ENCODE assay signal across 24 cellular contexts in genomic region chr11:20032577-20033265, GRCh38.
A peak's percentile ranks its signal among the peaks of the same experiment; 100 is the strongest.
DNase-seq lines count a peak whose midpoint lies in the region; ATAC-seq and TF ChIP-seq lines count a peak whose summit lies in the region.
"Had no signal": no experiment of that assay in that cellular context is flagged by ENCODE, and none has a peak within 500 bp of the region (broad histone marks: within the 10 kb centered on the region; RNA-seq: fewer than 3 reads in every experiment).

No MANE protein-coding gene starts in this region.

- H3K4me3 ChIP-seq in brain microvascular endothelial cell (ENCODE audit: low read depth, low read length) (no peak overlapping the region), hepatocyte (no peak overlapping the region), BE2C (ENCODE audit: low read depth, low read length) (no peak overlapping the region)
- H3K4me3 ChIP-seq: esophagus squamous epithelium, upper lobe of right lung had no signal

- H4K20me1 ChIP-seq in hepatocyte (ENCODE audit: insufficient read depth, poor library complexity, severe bottlenecking): no peaks in the 10 kb centered on the region

- no peaks in the 10 kb centered on the region for H3K36me3 ChIP-seq in brain microvascular endothelial cell (replicated peaks)
- no peaks in the 10 kb centered on the region for H3K36me3 ChIP-seq in hepatocyte (replicated peaks; ENCODE audit: insufficient read depth, low read depth)
- H3K36me3 ChIP-seq in BE2C: no peaks in the 10 kb centered on the region
- H3K36me3 ChIP-seq: upper lobe of right lung had no signal

- H3K4me1 ChIP-seq in hepatocyte (ENCODE audit: insufficient read depth): peaks cover 50% of the 10 kb centered on the region
- H3K4me1 ChIP-seq in BE2C: no peaks in the 10 kb centered on the region
- H3K4me1 ChIP-seq: upper lobe of right lung had no signal

- no peaks in the 10 kb centered on the region for H3K9me2 ChIP-seq in hepatocyte (replicated peaks; ENCODE audit: insufficient read depth)

- in situ Hi-C loops in brain microvascular endothelial cell (cut with HindIII; ENCODE audit: low pct_ligation_motif_present, low sequenced_read_pairs): no loop called here

- TF ChIP-seq CTCF in brain microvascular endothelial cell (IDR thresholded peaks at IDR 0.05; ENCODE audit: low read depth, low read length, missing control alignments) (no peak), hepatocyte (IDR thresholded peaks at IDR 0.05; ENCODE audit: poor library complexity) (no peak), BE2C (IDR thresholded peaks at IDR 0.05; ENCODE audit: low read depth, low read length) (no peak)

- intact Hi-C loops in left ventricle myocardium superior (cut with micrococcal nuclease) (no loop called here), left cardiac atrium (cut with DNase I) (no loop called here)

- no peaks in the 10 kb centered on the region for H3K9me3 ChIP-seq in hepatocyte (ENCODE audit: low read depth)
- no peaks in the 10 kb centered on the region for H3K9me3 ChIP-seq in BE2C
- H3K9me3 ChIP-seq: esophagus squamous epithelium, upper lobe of right lung had no signal

- H3K27me3 ChIP-seq in brain microvascular endothelial cell (replicated peaks): no peaks in the 10 kb centered on the region
- no peaks in the 10 kb centered on the region for H3K27me3 ChIP-seq in hepatocyte
- no peaks in the 10 kb centered on the region for H3K27me3 ChIP-seq in BE2C
- H3K27me3 ChIP-seq: esophagus squamous epithelium, upper lobe of right lung had no signal

- H3K4me2 ChIP-seq in hepatocyte: peak overlapping the region; percentile 61

- no peak overlapping the region for H2AFZ ChIP-seq in hepatocyte

- peaks cover 71% of the 10 kb centered on the region for H3K79me2 ChIP-seq in hepatocyte

- DNase-seq in left ventricle myocardium superior (no peak), left cardiac atrium (no peak), brain microvascular endothelial cell (no peak), hepatocyte (ENCODE audit: low spot score) (no peak), NCI-H2029 (lab: John Stamatoyannopoulos, UW) (no peak), BE2C (no peak)
- no peak for DNase-seq in central memory CD4-positive, alpha-beta T cell
- DNase-seq: ACHN; activated CD4-positive, CD25-positive, alpha-beta regulatory T cell; activated CD8-positive, alpha-beta T cell treated with anti-CD3 and anti-CD28 coated beads, Interleukin-2, amount 10 ng/mL, durations not matched to agents 7 days and 5 days; activated gamma-delta T cell treated with Interleukin-2 at 50 U/mL for 16 hours; activated T-cell treated with anti-CD3 and anti-CD28 coated beads, Interleukin-2, amount 50 U/mL, for 1 hour; amniotic stem cell; cerebellar nuclear complex; effector CD8-positive, alpha-beta T cell; esophagus squamous epithelium; NCI-H1048; NCI-H187 treated with DMSO at 0.1 percent for 48 hours; occipital lobe; stimulated activated CD4-positive, alpha-beta T cell treated with anti-CD3 and anti-CD28 coated beads, Interleukin-15, amount 100 ng/mL, for 24 hours; stimulated activated CD8-positive, alpha-beta memory T cell treated with anti-CD3 and anti-CD28 coated beads, Interleukin-4, amount 100 ng/mL, for 48 hours; T-helper 9 cell; upper lobe of right lung had no signal

- ATAC-seq in left ventricle myocardium superior (peak; percentile 6), left cardiac atrium (no peak), GM21447 (IDR thresholded peaks at IDR 0.05; ENCODE audit: unreplicated experiment) (no peak)
- ATAC-seq: activated CD8-positive, alpha-beta T cell treated with anti-CD3 and anti-CD28 coated beads, Interleukin-2, amount 10 ng/mL, durations not matched to agents 7 days and 5 days; upper lobe of right lung had no signal

- 84% methylated on average over 7 of the region's 7 CpGs for WGBS in hepatocyte (ENCODE audit: low lambda C conversion rate, missing lambda C conversion rate)

- peak overlapping the region; percentile 94 for H3K27ac ChIP-seq in brain microvascular endothelial cell
- peak overlapping the region; percentile 80 for H3K27ac ChIP-seq in hepatocyte
- H3K27ac ChIP-seq: upper lobe of right lung had no signal
